ENCODE assay signal across 8 cellular contexts in the genomic region with DNA sequence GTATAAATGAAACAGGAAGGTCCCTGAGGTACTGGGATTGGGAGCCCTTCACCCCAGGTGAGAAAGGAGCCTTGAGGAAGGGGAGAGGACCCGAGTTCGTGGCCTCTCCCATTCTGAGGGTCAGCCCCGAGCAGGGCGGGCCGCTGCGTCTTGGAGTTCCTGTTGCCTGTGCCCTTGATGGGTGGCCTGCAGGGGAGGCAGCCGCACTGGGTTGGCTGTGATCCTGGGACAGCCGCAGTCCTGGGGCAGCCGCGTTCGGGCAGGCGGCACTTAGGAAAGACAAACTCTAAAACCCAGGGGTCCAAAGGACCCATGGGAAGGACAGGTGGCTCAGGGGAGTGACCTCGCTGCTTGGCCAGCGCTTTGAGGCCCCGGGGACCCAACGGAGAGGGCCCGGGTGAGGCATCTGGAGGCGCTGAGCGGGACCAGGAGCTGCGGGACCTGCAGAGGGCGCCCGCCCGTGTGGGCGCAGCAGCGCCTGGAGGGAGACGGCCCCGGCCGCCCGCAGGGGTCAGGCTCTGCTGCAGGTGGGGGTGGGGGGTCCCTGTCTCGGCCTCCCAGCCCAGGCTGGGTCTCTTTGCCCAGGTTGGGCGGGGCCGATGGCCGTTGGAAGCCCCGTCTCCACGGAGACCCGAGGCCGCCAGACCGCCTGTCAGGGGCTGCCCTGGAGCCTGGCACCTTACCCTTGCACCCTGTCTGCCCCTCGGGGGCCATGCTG.
A peak's percentile ranks its signal among the peaks of the same experiment; 100 is the strongest.
DNase-seq lines count a peak whose midpoint lies in the region; ATAC-seq, FAIRE-seq and TF ChIP-seq lines count a peak whose summit lies in the region.

No MANE protein-coding gene starts in this region.

- intact Hi-C loops in transverse colon (cut with DNase I; ENCODE audit: low total_unique reads) = no loop called here
- intact Hi-C loops in posterior vena cava (cut with DNase I) = no loop called here

- H3K4me1 ChIP-seq in duodenal mucosa (ENCODE audit: control insufficient read depth in 1 of 2, insufficient read depth in 2 of 2, low read length in 2 of 2) (peaks cover 7 to 14% of the 10 kb centered on the region in 2 donors), mesendoderm (ENCODE audit: control insufficient read depth, low read depth, low read length) (peaks cover 3% of the 10 kb centered on the region), transverse colon (peaks cover 4 to 12% (median 8%) of the 10 kb centered on the region in 4 donors)

- H4K8ac ChIP-seq in mesendoderm (ENCODE audit: low read depth, low read length) = no peak overlapping the region

- in situ Hi-C loops in transverse colon (cut with MboI; ENCODE audit: low pct_ligation_motif_present in 1 of 4, low pct_unique_long_range_greater_than_20kb in 1 of 4, low sequenced_read_pairs in 3 of 4) = no loop called here

- H3K9ac ChIP-seq in duodenal mucosa (ENCODE audit: low read depth in 1 of 2, low read length in 2 of 2) (no peak overlapping the region), mesendoderm (ENCODE audit: low read length) (peak overlapping the region; percentile 42)

- no peak overlapping the region for H3K27ac Mint-ChIP-seq in T-helper 2 cell treated with Interferon-gamma antibody and Interleukin-4, amounts not matched to agents 5 μg/mL and 100 μg/mL, for 36 hours

- peak; percentile 39 to 62 (median 49) for TF ChIP-seq CTCF in transverse colon (IDR thresholded peaks at IDR 0.05)

- H3K23ac ChIP-seq in mesendoderm (ENCODE audit: low read length) = no peak overlapping the region

- H3K79me2 ChIP-seq in mesendoderm (ENCODE audit: control insufficient read depth, insufficient read depth, low read length) = no peaks in the 10 kb centered on the region

- no peaks in the 10 kb centered on the region for H3K36me3 Mint-ChIP-seq in T-helper 2 cell treated with Interferon-gamma antibody and Interleukin-4, amounts not matched to agents 5 μg/mL and 100 μg/mL, for 36 hours (ENCODE audit: low read depth)

- H3K9me3 ChIP-seq in duodenal mucosa (ENCODE audit: control insufficient read depth in 1 of 2, low read length in 2 of 2) = no peaks in the 10 kb centered on the region
- H3K9me3 ChIP-seq in transverse colon = no peaks in the 10 kb centered on the region

- no peaks in the 10 kb centered on the region for H3K36me3 ChIP-seq in duodenal mucosa (ENCODE audit: control insufficient read depth in 1 of 2, insufficient read depth in 2 of 2, low read length in 2 of 2)
- H3K36me3 ChIP-seq in mesendoderm (ENCODE audit: control insufficient read depth, insufficient read depth, low read length) = no peaks in the 10 kb centered on the region
- no peaks in the 10 kb centered on the region for H3K36me3 ChIP-seq in transverse colon

- H3K27ac ChIP-seq in duodenal mucosa (ENCODE audit: low read depth, low read length) (no peak overlapping the region), mesendoderm (ENCODE audit: low read depth, low read length) (no peak overlapping the region), transverse colon (no peak overlapping the region)

- H3K56ac ChIP-seq in mesendoderm (ENCODE audit: low read length) = peak overlapping the region; percentile 76

- DNase-seq in GM12891 (ENCODE audit: insufficient read length, low spot score) (peak; percentile 71), mesendoderm (peak; percentile 72), transverse colon (peak; percentile 53), posterior vena cava (ENCODE audit: low spot score) (no peak), NCI-H2227 treated with DMSO at 0.1 percent for 48 hours (lab: John Stamatoyannopoulos, UW) (no peak)
- DNase-seq in T-helper 2 cell treated with Interferon-gamma antibody and Interleukin-4, amounts not matched to agents 5 μg/mL and 100 μg/mL, for 36 hours (ENCODE audit: low spot score) = no peak

- no peak for ATAC-seq in GM18861 (IDR thresholded peaks at IDR 0.05; ENCODE audit: unreplicated experiment)

- TF ChIP-seq POLR2A in GM12891 (IDR thresholded peaks at IDR 0.05; ENCODE audit: low read depth, low read length) (no peak), transverse colon (IDR thresholded peaks at IDR 0.05) (no peak)

- WGBS in mesendoderm (ENCODE audit: extremely low coverage, insufficient coverage, low lambda C conversion rate) = no CpG with 5 or more reads among the region's 39 CpGs
- WGBS in transverse colon (ENCODE audit: low coverage in 1 of 2), 2 donors = 4 to 24% methylated on average over 5 to 18 of the region's 39 CpGs

- H3K9me3 Mint-ChIP-seq in T-helper 2 cell treated with Interferon-gamma antibody and Interleukin-4, amounts not matched to agents 5 μg/mL and 100 μg/mL, for 36 hours = no peaks in the 10 kb centered on the region

- no peak overlapping the region for H2BK5ac ChIP-seq in mesendoderm (ENCODE audit: low read length)

- H3K4me3 ChIP-seq in duodenal mucosa (ENCODE audit: low read depth in 1 of 2, low read length in 2 of 2) = peak overlapping the region; percentile 29 to 53
- no peak overlapping the region for H3K4me3 ChIP-seq in mesendoderm (ENCODE audit: low read length)
- H3K4me3 ChIP-seq in transverse colon = peak overlapping the region in 3 of 4 donors; percentile 9 to 53 (median 26)

- peak; percentile 31 for FAIRE-seq in GM12891 (lab: Jason Lieb, UNC)

- peak overlapping the region; percentile 64 for H3K4me2 ChIP-seq in mesendoderm (ENCODE audit: low read length)

- no peak overlapping the region for H2AK5ac ChIP-seq in mesendoderm (ENCODE audit: low read length)

- H3K4me1 Mint-ChIP-seq in T-helper 2 cell treated with Interferon-gamma antibody and Interleukin-4, amounts not matched to agents 5 μg/mL and 100 μg/mL, for 36 hours (ENCODE audit: low read depth) = peaks cover 3% of the 10 kb centered on the region

- H3K4ac ChIP-seq in mesendoderm (ENCODE audit: low read depth, low read length) = no peak overlapping the region

- TF ChIP-seq EP300 in transverse colon (IDR thresholded peaks at IDR 0.05; ENCODE audit: low read depth) = no peak

- peaks cover 29% of the 10 kb centered on the region for H3K27me3 Mint-ChIP-seq in T-helper 2 cell treated with Interferon-gamma antibody and Interleukin-4, amounts not matched to agents 5 μg/mL and 100 μg/mL, for 36 hours (ENCODE audit: low read depth)

- no peak overlapping the region for H3K18ac ChIP-seq in mesendoderm (ENCODE audit: low read length)

- peak overlapping the region; percentile 15 for H3K4me3 Mint-ChIP-seq in T-helper 2 cell treated with Interferon-gamma antibody and Interleukin-4, amounts not matched to agents 5 μg/mL and 100 μg/mL, for 36 hours

- H4K5ac ChIP-seq in mesendoderm (ENCODE audit: low read length) = no peak overlapping the region

- H2BK15ac ChIP-seq in mesendoderm (replicated peaks; ENCODE audit: low read depth) = no peak overlapping the region

- H3K27me3 ChIP-seq in duodenal mucosa (ENCODE audit: control insufficient read depth in 1 of 2, insufficient read depth in 2 of 2, low read length in 2 of 2) = peaks cover 0 to 2% of the 10 kb centered on the region in 2 donors
- no peaks in the 10 kb centered on the region for H3K27me3 ChIP-seq in mesendoderm (ENCODE audit: insufficient read depth, low read length, poor library complexity)
- H3K27me3 ChIP-seq in transverse colon = peaks cover 14% of the 10 kb centered on the region

- no peak overlapping the region for H2BK120ac ChIP-seq in mesendoderm (ENCODE audit: low read depth, low read length)

- no peaks in the 10 kb centered on the region for H3K79me1 ChIP-seq in mesendoderm (ENCODE audit: low read length)

TF ChIP-seq in GM12891, 5 proteins besides CTCF, POLR2A, EP300 and RAD21:
- TF ChIP-seq PAX5 (IDR thresholded peaks at IDR 0.05; ENCODE audit: insufficient read depth, low read length, severe bottlenecking) (no peak), SPI1 (IDR thresholded peaks at IDR 0.05; ENCODE audit: low read depth, low read length) (no peak), TAF1 (IDR thresholded peaks at IDR 0.05; ENCODE audit: low read depth, low read length) (no peak), POLR2AphosphoS5 (IDR thresholded peaks at IDR 0.05; ENCODE audit: low read depth, low read length) (no peak), POU2F2 (IDR thresholded peaks at IDR 0.05; ENCODE audit: low read depth, low read length) (no peak)

Comparison
In these comparisons a context has a peak if more than half of its experiments do, and no peak if none do; other contexts are left out.
1. DNase-seq: peak in GM12891 (single experiment), mesendoderm (single experiment) and transverse colon (single experiment); none in T-helper 2 cell treated with Interferon-gamma antibody and Interleukin-4, amounts not matched to agents 5 μg/mL and 100 μg/mL, for 36 hours (single experiment), posterior vena cava (single experiment) and NCI-H2227 treated with DMSO at 0.1 percent for 48 hours (single experiment).